Comparison of ENCODE assay signal across 1 cellular context in genomic region chr13:27792393-27793218, GRCh38.
A peak's percentile ranks its signal among the peaks of the same experiment; 100 is the strongest.
TF ChIP-seq lines count a peak whose summit lies in the region.

TSS of gene GSX1 (plus strand) at chr13:27792483. CDS start at chr13:27792691, 208 bp downstream.

TF ChIP-seq in HEK293, 187 proteins besides CTCF, POLR2A, EP300 and RAD21 (continued from another document and continues in another):
- TF ChIP-seq PRDM2 (tag by site-specific recombination; IDR thresholded peaks at IDR 0.05; ENCODE audit: borderline replicate concordance) (no peak), ZNF571 (tag by site-specific recombination; IDR thresholded peaks at IDR 0.05) (no peak), ZNF341 (tag by site-specific recombination; IDR thresholded peaks at IDR 0.05; ENCODE audit: low read depth) (0 out of 2 replicates have a peak, but pooled peaks have one; percentile 24), ZNF366 (tag by site-specific recombination; conservative IDR thresholded peaks at IDR 0.05) (no peak), GFI1B (tag by site-specific recombination; IDR thresholded peaks at IDR 0.05) (no peak), ZNF121 (tag by site-specific recombination; IDR thresholded peaks at IDR 0.05) (no peak), GLI4 (tag by site-specific recombination; IDR thresholded peaks at IDR 0.05) (no peak), HOXA7 (CRISPR knock-in tag; IDR thresholded peaks at IDR 0.05; ENCODE audit: borderline replicate concordance) (no peak), ZNF704 (tag by site-specific recombination; IDR thresholded peaks at IDR 0.05) (no peak), ZNF624 (tag by site-specific recombination; IDR thresholded peaks at IDR 0.05) (no peak), ZNF776 (tag by site-specific recombination; IDR thresholded peaks at IDR 0.05; ENCODE audit: borderline replicate concordance) (no peak), ZBTB7A (tag by site-specific recombination; IDR thresholded peaks at IDR 0.05; ENCODE audit: low read depth) (no peak), TCF7L2 (IDR thresholded peaks at IDR 0.05; ENCODE audit: borderline replicate concordance, low read depth, low read length) (no peak), KLF10 (tag by site-specific recombination; IDR thresholded peaks at IDR 0.05) (no peak), GLIS1 (tag by site-specific recombination; IDR thresholded peaks at IDR 0.05) (peak; percentile 38), ZNF24 (tag by site-specific recombination; IDR thresholded peaks at IDR 0.05) (no peak), ZFP3 (tag by site-specific recombination; IDR thresholded peaks at IDR 0.05; ENCODE audit: low read depth) (no peak), ZBTB10 (tag by site-specific recombination; IDR thresholded peaks at IDR 0.05) (no peak), ZBTB11 (tag by site-specific recombination; conservative IDR thresholded peaks at IDR 0.05; ENCODE audit: low read depth) (no peak), ZNF747 (tag by site-specific recombination; IDR thresholded peaks at IDR 0.05) (no peak), ZNF335 (tag by site-specific recombination; conservative IDR thresholded peaks at IDR 0.05) (peak; percentile 63), SP2 (tag by site-specific recombination; IDR thresholded peaks at IDR 0.05) (0 out of 2 replicates have a peak, but pooled peaks have one; percentile 18), ZNF146 (tag by site-specific recombination; IDR thresholded peaks at IDR 0.05) (no peak), ZNF18 (tag by site-specific recombination; IDR thresholded peaks at IDR 0.05) (no peak), INSM2 (tag by site-specific recombination; IDR thresholded peaks at IDR 0.05) (no peak), ZNF169 (tag by site-specific recombination; IDR thresholded peaks at IDR 0.05) (no peak), ZNF626 (tag by site-specific recombination; IDR thresholded peaks at IDR 0.05) (no peak), ZBTB6 (tag by site-specific recombination; IDR thresholded peaks at IDR 0.05) (no peak), ZNF202 (tag by site-specific recombination; IDR thresholded peaks at IDR 0.05; ENCODE audit: borderline replicate concordance) (no peak), ZSCAN30 (tag by site-specific recombination; IDR thresholded peaks at IDR 0.05) (0 out of 2 replicates have a peak, but pooled peaks have one; percentile 54), ZNF792 (tag by site-specific recombination; IDR thresholded peaks at IDR 0.05) (no peak), ZNF768 (tag by site-specific recombination; IDR thresholded peaks at IDR 0.05) (no peak), AEBP2 (tag by site-specific recombination; IDR thresholded peaks at IDR 0.05; ENCODE audit: borderline replicate concordance) (no peak), KLF17 (tag by site-specific recombination; IDR thresholded peaks at IDR 0.05) (no peak), ZEB2 (tag by site-specific recombination; IDR thresholded peaks at IDR 0.05) (0 out of 2 replicates have a peak, but pooled peaks have one; percentile 38), ZSCAN18 (tag by site-specific recombination; IDR thresholded peaks at IDR 0.05) (no peak)
